ENCODE assay signal across 9 cellular contexts in the genomic region with DNA sequence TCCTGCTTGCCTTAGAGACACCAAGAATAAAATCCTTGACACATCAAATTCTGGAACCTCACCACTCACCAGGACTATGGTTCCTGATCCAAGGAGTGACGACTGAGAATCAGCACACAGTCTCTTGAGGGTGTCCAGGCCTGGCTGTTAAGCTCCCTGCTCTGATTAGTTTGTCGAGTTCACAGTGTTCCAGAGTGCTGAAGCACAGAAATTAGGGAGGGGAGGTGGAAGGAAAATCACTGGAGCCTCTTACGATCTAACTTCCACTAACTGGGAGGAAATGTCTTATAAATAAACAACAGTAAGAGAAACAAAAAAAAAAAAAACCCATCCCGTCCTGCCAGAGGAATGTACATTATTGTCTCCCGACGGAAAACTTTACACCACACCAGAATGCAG.
DNase-seq lines count a peak whose midpoint lies in the region; TF ChIP-seq lines count a peak whose summit lies in the region.
"Had no signal": no experiment of that assay in that cellular context is flagged by ENCODE, and none has a peak within 500 bp of the region (broad histone marks: within the 10 kb centered on the region; RNA-seq: fewer than 3 reads in every experiment).

No MANE protein-coding gene starts in this region.

- H3K4me1 ChIP-seq in left ventricle myocardium inferior = peaks cover 92% of the 10 kb centered on the region

- no peak for TF ChIP-seq CTCF in Calu3 (IDR thresholded peaks at IDR 0.05; ENCODE audit: unreplicated experiment)
- no peak for TF ChIP-seq CTCF in left ventricle myocardium inferior (IDR thresholded peaks at IDR 0.05; ENCODE audit: borderline replicate concordance)

- DNase-seq in Calu3 (no peak), amygdala (lab: John Stamatoyannopoulos, UW) (peak in 29 of 56 donors; percentile 1 to 58 (median 21)), left ventricle myocardium inferior (peak; percentile 48), renal cortical epithelial cell (ENCODE audit: low read depth) (peak; percentile 87), NCI-H748 (lab: John Stamatoyannopoulos, UW; ENCODE audit: unreplicated experiment) (no peak), DMS114 treated with DMSO at 0.1 percent for 48 hours (lab: John Stamatoyannopoulos, UW; ENCODE audit: unreplicated experiment) (no peak), NOMO-1 (lab: John Stamatoyannopoulos, UW; ENCODE audit: unreplicated experiment in 2 of 2) (no peak)
- DNase-seq in activated CD8-positive, alpha-beta memory T cell treated with anti-CD3 and anti-CD28 coated beads for 24 hours = no peak

- H3K27ac ChIP-seq in left ventricle myocardium inferior (replicated peaks) = peak overlapping the region; percentile 95
- H3K27ac ChIP-seq: KMS-11 had no signal

- peak overlapping the region; percentile 99 for H3K27ac Mint-ChIP-seq in Calu3 (ENCODE audit: unreplicated experiment)

- H3K27me3 Mint-ChIP-seq in Calu3 (ENCODE audit: unreplicated experiment) = no peaks in the 10 kb centered on the region

- no peaks in the 10 kb centered on the region for H3K9me3 ChIP-seq in left ventricle myocardium inferior (replicated peaks)

- intact Hi-C loops in Calu3 (cut with micrococcal nuclease; ENCODE audit: unreplicated experiment) (no loop called here), left ventricle myocardium inferior (cut with micrococcal nuclease) (loop anchor here (10.0 kb wide), 1 partner anchor 169 kb away; no protein-coding TSS in a partner anchor)

- H3K36me3 ChIP-seq in left ventricle myocardium inferior = no peaks in the 10 kb centered on the region

- peaks cover 14% of the 10 kb centered on the region for H3K36me3 Mint-ChIP-seq in Calu3 (ENCODE audit: insufficient read depth, unreplicated experiment)

- peak overlapping the region; percentile 68 for H3K4me3 ChIP-seq in left ventricle myocardium inferior

- peak overlapping the region; percentile 84 for H3K4me3 Mint-ChIP-seq in Calu3 (ENCODE audit: low read depth, unreplicated experiment)

- peaks cover 59% of the 10 kb centered on the region for H3K4me1 Mint-ChIP-seq in Calu3 (ENCODE audit: low read depth, unreplicated experiment)

- no TSS peak for BruUV-seq in Calu3 (replicated peaks; lab: Mats Ljungman, UMichigan)

- H3K9me3 Mint-ChIP-seq in Calu3 (ENCODE audit: low read depth, unreplicated experiment) = no peaks in the 10 kb centered on the region

- no peaks in the 10 kb centered on the region for H3K27me3 ChIP-seq in left ventricle myocardium inferior (ENCODE audit: low read depth)

- CTCF ChIA-PET in Calu3 (lab: Charles Lee) = interaction anchor here (0.6 to 1.4 kb wide), 3 partner anchors 25 to 65 kb away, joined by 3 read pairs; no protein-coding TSS in a partner anchor

Comparison
In these comparisons a context has a peak if more than half of its experiments do, and no peak if none do; other contexts are left out.
1. DNase-seq: peak in amygdala (29 of 56), left ventricle myocardium inferior (single experiment) and renal cortical epithelial cell (single experiment); none in Calu3 (single experiment), activated CD8-positive, alpha-beta memory T cell treated with anti-CD3 and anti-CD28 coated beads for 24 hours (single experiment), NCI-H748 (single experiment), DMS114 treated with DMSO at 0.1 percent for 48 hours (single experiment) and NOMO-1 (0 of 2).